In genomic region chr15:74787251-74788041, GRCh38 we compare ENCODE assay signal across 9 cellular contexts. TPM values are rescaled to one million over a fixed set of nuclear protein-coding genes. Genes with fewer than 3 reads are reported as not detected.
DNase-seq lines count a peak whose midpoint lies in the region; ATAC-seq, FAIRE-seq and TF ChIP-seq lines count a peak whose summit lies in the region.
"Had no signal": no experiment of that assay in that cellular context is flagged by ENCODE, and none has a peak within 500 bp of the region (broad histone marks: within the 10 kb centered on the region; RNA-seq: fewer than 3 reads in every experiment).

No MANE protein-coding gene starts in this region.

- TF ChIP-seq CTCF in C4-2B (conservative IDR thresholded peaks at IDR 0.05) (no peak; the same call in 1 of the 2 replicates), SU-DHL-6 (IDR thresholded peaks at IDR 0.05; ENCODE audit: insufficient read depth, low read length, poor library complexity, severe bottlenecking) (peak; percentile 89), heart right ventricle (IDR thresholded peaks at IDR 0.05) (peak in 6 of 9 donors; percentile 38 to 65 (median 50))

- no peak for FAIRE-seq in small intestine (lab: Jason Lieb, UNC)

- H3K27ac ChIP-seq in C4-2B (0 out of 2 replicates have a peak overlapping the region, but pooled peaks have one; percentile 1), SU-DHL-6 (ENCODE audit: low read depth, low read length) (peak overlapping the region; percentile 96), heart right ventricle (peak overlapping the region; percentile 14 to 98 (median 90)), small intestine (ENCODE audit: low read depth in 1 of 2, low read length in 1 of 2) (peak overlapping the region; percentile 68 to 84)

- H3K36me3 Mint-ChIP-seq in activated naive CD8-positive, alpha-beta T cell treated with anti-CD3 and anti-CD28 coated beads, Interleukin-2, amount 10 ng/mL, durations not matched to agents 7 days and 5 days = peaks cover 39% of the 10 kb centered on the region

- H3K4me3 ChIP-seq in SU-DHL-6 (ENCODE audit: insufficient read depth, low read length, poor library complexity, severe bottlenecking) (peak overlapping the region; percentile 51), heart right ventricle (peak overlapping the region in 4 of 10 donors; percentile 8 to 88 (median 20)), small intestine (ENCODE audit: low read depth in 1 of 2, low read length in 2 of 2) (peak overlapping the region in 1 of 2 donors; percentile 16)

- peaks cover 55% of the 10 kb centered on the region for H3K4me1 Mint-ChIP-seq in activated naive CD8-positive, alpha-beta T cell treated with anti-CD3 and anti-CD28 coated beads, Interleukin-2, amount 10 ng/mL, durations not matched to agents 7 days and 5 days

- H3K4me1 ChIP-seq in heart right ventricle (peaks cover 59 to 99% (median 98%) of the 10 kb centered on the region in 9 donors), small intestine (ENCODE audit: control insufficient read depth in 2 of 2, insufficient read depth in 1 of 2, low read depth in 1 of 2, low read length in 1 of 2) (peaks cover 7 to 49% of the 10 kb centered on the region in 2 donors)

- no peak overlapping the region for H2AFZ ChIP-seq in SU-DHL-6 (ENCODE audit: low read depth, low read length, severe bottlenecking)

- H3K36me3 ChIP-seq in SU-DHL-6 (ENCODE audit: low read length) (no peaks in the 10 kb centered on the region), heart right ventricle (peaks cover 0 to 14% (median 0%) of the 10 kb centered on the region in 9 donors), small intestine (ENCODE audit: control insufficient read depth in 2 of 2, insufficient read depth in 2 of 2, low read length in 2 of 2) (no peaks in the 10 kb centered on the region)

- no peaks in the 10 kb centered on the region for H4K20me1 ChIP-seq in SU-DHL-6 (ENCODE audit: low read depth, low read length)

- intact Hi-C loops in heart right ventricle (cut with DNase I) = loop anchor here in 2 of 10 donors (10.0 kb wide), 2 partner anchors 57 to 417 kb away; partner anchors contain the start of genes C15orf39 (in 1 of the 2) and ULK3 (in 1 of the 2)

- peak overlapping the region; percentile 73 for H3K4me2 ChIP-seq in SU-DHL-6 (ENCODE audit: low read depth, low read length, poor library complexity, severe bottlenecking)

- H3K9me3 ChIP-seq in SU-DHL-6 (ENCODE audit: insufficient read depth, low read length) (no peaks in the 10 kb centered on the region), heart right ventricle (no peaks in the 10 kb centered on the region), small intestine (ENCODE audit: control insufficient read depth, low read depth) (no peaks in the 10 kb centered on the region)

- WGBS in heart right ventricle, 2 donors = 44 to 45% methylated on average over 13 of the region's 13 CpGs
- 20 to 28% (median 22%) methylated on average over 13 of the region's 13 CpGs for WGBS in small intestine, 3 donors

- no peaks in the 10 kb centered on the region for H3K27me3 Mint-ChIP-seq in activated naive CD8-positive, alpha-beta T cell treated with anti-CD3 and anti-CD28 coated beads, Interleukin-2, amount 10 ng/mL, durations not matched to agents 7 days and 5 days

- ATAC-seq in GM19395 (IDR thresholded peaks at IDR 0.05; ENCODE audit: unreplicated experiment) (peak; percentile 50), HG03469 (IDR thresholded peaks at IDR 0.05; ENCODE audit: unreplicated experiment) (peak; percentile 28), heart right ventricle (peak; percentile 22 to 50 (median 32))
- peak; percentile 70 for ATAC-seq in activated naive CD8-positive, alpha-beta T cell treated with anti-CD3 and anti-CD28 coated beads, Interleukin-2, amount 10 ng/mL, durations not matched to agents 7 days and 5 days (ENCODE audit: low read depth)

- peak overlapping the region; percentile 98 for H3K27ac Mint-ChIP-seq in activated naive CD8-positive, alpha-beta T cell treated with anti-CD3 and anti-CD28 coated beads, Interleukin-2, amount 10 ng/mL, durations not matched to agents 7 days and 5 days

- H3K9me2 ChIP-seq in SU-DHL-6 (replicated peaks; ENCODE audit: insufficient read depth, low read length) = no peaks in the 10 kb centered on the region

- H3K9ac ChIP-seq in SU-DHL-6 (ENCODE audit: low read length) = peak overlapping the region; percentile 99

- peaks cover 85% of the 10 kb centered on the region for H3K79me2 ChIP-seq in SU-DHL-6 (ENCODE audit: insufficient read depth, low read length)

- POLR2A ChIA-PET in activated naive CD8-positive, alpha-beta T cell treated with anti-CD3 and anti-CD28 coated beads, Interleukin-2, amount 10 ng/mL, durations not matched to agents 7 days and 5 days (lab: Charles Lee) = interaction anchor here (0.5 to 21.9 kb wide), 19 partner anchors 5 to 793 kb away, joined by 3 to 709 read pairs (median 4); partner anchors contain the start of genes ARID3B, COX5A, CSK and FAM219B

- H3F3A ChIP-seq in SU-DHL-6 (ENCODE audit: insufficient read depth) = peaks cover 88% of the 10 kb centered on the region

- H3K27me3 ChIP-seq in SU-DHL-6 (ENCODE audit: low read length) (no peaks in the 10 kb centered on the region), heart right ventricle (no peaks in the 10 kb centered on the region), small intestine (ENCODE audit: control insufficient read depth in 2 of 2, insufficient read depth in 2 of 2, low read length in 2 of 2) (no peaks in the 10 kb centered on the region)

- H3K9me3 Mint-ChIP-seq in activated naive CD8-positive, alpha-beta T cell treated with anti-CD3 and anti-CD28 coated beads, Interleukin-2, amount 10 ng/mL, durations not matched to agents 7 days and 5 days = no peaks in the 10 kb centered on the region

- peak overlapping the region; percentile 88 for H3K4me3 Mint-ChIP-seq in activated naive CD8-positive, alpha-beta T cell treated with anti-CD3 and anti-CD28 coated beads, Interleukin-2, amount 10 ng/mL, durations not matched to agents 7 days and 5 days

- DNase-seq in activated naive CD8-positive, alpha-beta T cell treated with anti-CD3 and anti-CD28 coated beads, Interleukin-2, amount 10 ng/mL, durations not matched to agents 7 days and 5 days = peak; percentile 89
- DNase-seq in heart right ventricle (peak in 1 of 2 donors; percentile 62), small intestine (peak; percentile 88), NCI-H345 treated with DMSO at 0.1 percent for 48 hours (lab: John Stamatoyannopoulos, UW; ENCODE audit: unreplicated experiment) (no peak)

RNA-seq across cellular contexts. Expression of gene CSK, which starts 5.6 kb away (rescaled TPM):
- total RNA-seq in activated naive CD8-positive, alpha-beta T cell treated with anti-CD3 and anti-CD28 coated beads, Interleukin-2, amount 10 ng/mL, durations not matched to agents 7 days and 5 days = 100 to 1,000 TPM; 269 to 281 TPM
- 10 to 100 TPM; 20.3 to 48.6 (median 24.8) TPM for total RNA-seq in heart right ventricle
- polyA plus RNA-seq in heart right ventricle = 10 to 100 TPM; 19.7 to 35.2 TPM
- 10 to 100 TPM; 39.4 to 76.8 (median 47.4) TPM for polyA plus RNA-seq in small intestine

RNA-seq across cellular contexts. Expression of gene LMAN1L, which starts 25.2 kb away (rescaled TPM):
- under 1 TPM; 0.36 to 0.37 TPM for total RNA-seq in activated naive CD8-positive, alpha-beta T cell treated with anti-CD3 and anti-CD28 coated beads, Interleukin-2, amount 10 ng/mL, durations not matched to agents 7 days and 5 days
- 10 to 100 TPM in 4 of 10 donors, 1 to 10 TPM in 6; 6.3 to 47.4 (median 9.0) TPM for total RNA-seq in heart right ventricle
- 10 to 100 TPM in 1 of 2 donors, under 1 TPM in 1; 0.03 to 18.4 TPM for polyA plus RNA-seq in heart right ventricle
- under 1 TPM in 1 of 3 donors, not detected in 2; 0.46 TPM for polyA plus RNA-seq in small intestine

RNA-seq across cellular contexts. Expression of gene CYP1A2, which starts 38.8 kb away (rescaled TPM):
- total RNA-seq in activated naive CD8-positive, alpha-beta T cell treated with anti-CD3 and anti-CD28 coated beads, Interleukin-2, amount 10 ng/mL, durations not matched to agents 7 days and 5 days = not detected
- total RNA-seq in heart right ventricle = under 1 TPM in 1 of 10 donors, not detected in 9; 0.11 TPM
- not detected for polyA plus RNA-seq in heart right ventricle
- not detected for polyA plus RNA-seq in small intestine
- total RNA-seq: T-helper 2 cell treated with Interferon-gamma antibody and Interleukin-4, amounts not matched to agents 100 ng/mL and 5 ng/mL, for 36 hours had no signal

RNA-seq across cellular contexts. Expression of gene CPLX3, which starts 39.0 kb away (rescaled TPM):
- under 1 TPM; 0.17 to 0.28 TPM for total RNA-seq in activated naive CD8-positive, alpha-beta T cell treated with anti-CD3 and anti-CD28 coated beads, Interleukin-2, amount 10 ng/mL, durations not matched to agents 7 days and 5 days
- total RNA-seq in heart right ventricle = 1 to 10 TPM in 7 of 10 donors, under 1 TPM in 2, not detected in 1; 0.64 to 6.1 (median 1.3) TPM
- polyA plus RNA-seq in heart right ventricle (10 to 100 TPM in 1 of 2 donors, under 1 TPM in 1; 0.04 to 14.6 TPM), small intestine (1 to 10 TPM in 1 of 3 donors, not detected in 2; 1.1 TPM)

RNA-seq across cellular contexts. Expression of gene ULK3, which starts 55.5 kb away (rescaled TPM):
- 10 to 100 TPM; 59.9 to 60.4 TPM for total RNA-seq in activated naive CD8-positive, alpha-beta T cell treated with anti-CD3 and anti-CD28 coated beads, Interleukin-2, amount 10 ng/mL, durations not matched to agents 7 days and 5 days
- total RNA-seq in heart right ventricle = 10 to 100 TPM; 21.3 to 44.0 (median 24.7) TPM
- polyA plus RNA-seq in heart right ventricle (10 to 100 TPM; 22.5 to 56.3 TPM), small intestine (100 to 1,000 TPM in 1 of 3 donors, 10 to 100 TPM in 2; 38.2 to 111 (median 71.1) TPM)

Comparison
In these comparisons a context has a peak if more than half of its experiments do, and no peak if none do; other contexts are left out.
1. H3K27ac ChIP-seq: peak in every context shown above with its lines; median percentile 96 in SU-DHL-6; 90 in heart right ventricle; 76 in small intestine; 1 in C4-2B.
2. RNA of gene CSK, which starts 5.6 kb away (total RNA-seq): 269 to 281 TPM in activated naive CD8-positive, alpha-beta T cell treated with anti-CD3 and anti-CD28 coated beads, Interleukin-2, amount 10 ng/mL, durations not matched to agents 7 days and 5 days; 20.3 to 48.6 TPM in heart right ventricle; every median in the first group is over 4 times any median in the second.
3. RNA of gene LMAN1L, which starts 25.2 kb away (total RNA-seq): 6.3 to 47.4 TPM in heart right ventricle; 0.36 to 0.37 TPM in activated naive CD8-positive, alpha-beta T cell treated with anti-CD3 and anti-CD28 coated beads, Interleukin-2, amount 10 ng/mL, durations not matched to agents 7 days and 5 days; every median in the first group is over 4 times any median in the second.
4. Peak in every context shown above with its lines, with median percentiles within 50 percentile points of each other: ATAC-seq.